Comparison of ENCODE assay signal across 1 cellular context in the genomic region with DNA sequence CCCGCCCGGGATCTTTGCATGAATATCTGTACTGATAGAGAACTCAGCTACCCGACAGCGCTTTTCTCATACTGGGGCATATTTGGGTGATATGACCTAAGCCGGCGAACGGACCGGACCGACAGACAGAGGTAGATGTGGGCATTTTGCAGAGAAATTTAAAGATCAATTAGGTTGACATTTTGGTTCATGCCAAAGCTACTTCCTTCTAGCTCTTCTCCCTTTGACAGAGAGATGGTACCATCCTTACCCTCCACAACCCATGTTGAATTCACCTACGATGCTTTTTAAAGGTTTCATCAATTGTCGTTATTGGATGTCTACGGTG.
TF ChIP-seq lines count a peak whose summit lies in the region.

No MANE protein-coding gene starts in this region.

TF ChIP-seq in HEK293, 187 proteins besides CTCF, POLR2A, EP300 and RAD21 (continued from another document):
- TF ChIP-seq, protein P1, sequence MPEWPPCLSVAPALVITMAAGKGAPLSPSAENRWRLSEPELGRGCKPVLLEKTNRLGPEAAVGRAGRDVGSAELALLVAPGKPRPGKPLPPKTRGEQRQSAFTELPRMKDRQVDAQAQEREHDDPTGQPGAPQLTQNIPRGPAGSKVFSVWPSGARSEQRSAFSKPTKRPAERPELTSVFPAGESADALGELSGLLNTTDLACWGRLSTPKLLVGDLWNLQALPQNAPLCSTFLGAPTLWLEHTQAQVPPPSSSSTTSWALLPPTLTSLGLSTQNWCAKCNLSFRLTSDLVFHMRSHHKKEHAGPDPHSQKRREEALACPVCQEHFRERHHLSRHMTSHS (tag by site-specific recombination; IDR thresholded peaks at IDR 0.05) = no peak
- TF ChIP-seq SETDB1 (IDR thresholded peaks at IDR 0.05; ENCODE audit: insufficient read length, low read length) (no peak), ZNF433 (tag by site-specific recombination; IDR thresholded peaks at IDR 0.05; ENCODE audit: low read depth) (no peak), ZNF140 (tag by site-specific recombination; IDR thresholded peaks at IDR 0.05) (no peak), ZNF555 (tag by site-specific recombination; conservative IDR thresholded peaks at IDR 0.05) (no peak), ZNF184 (tag by site-specific recombination; IDR thresholded peaks at IDR 0.05) (no peak; the same call in 1 of the 2 replicates), ZNF610 (tag by site-specific recombination; IDR thresholded peaks at IDR 0.05; ENCODE audit: borderline replicate concordance) (no peak), ZNF423 (tag by site-specific recombination; IDR thresholded peaks at IDR 0.05) (0 out of 2 replicates have a peak, but pooled peaks have one; percentile 18), GLI4 (tag by site-specific recombination; IDR thresholded peaks at IDR 0.05) (no peak), HOXC10 (CRISPR knock-in tag; IDR thresholded peaks at IDR 0.05) (no peak), ZNF324 (tag by site-specific recombination; IDR thresholded peaks at IDR 0.05) (0 out of 2 replicates have a peak, but pooled peaks have one; percentile 2), ZNF132 (tag by site-specific recombination; IDR thresholded peaks at IDR 0.05; ENCODE audit: borderline replicate concordance) (no peak), KLF7 (tag by site-specific recombination; IDR thresholded peaks at IDR 0.05; ENCODE audit: borderline replicate concordance) (no peak), MYNN (tag by site-specific recombination; IDR thresholded peaks at IDR 0.05; ENCODE audit: borderline replicate concordance) (no peak), KLF10 (tag by site-specific recombination; IDR thresholded peaks at IDR 0.05) (no peak), ZBTB7A (tag by site-specific recombination; IDR thresholded peaks at IDR 0.05; ENCODE audit: low read depth) (no peak), BCL11B (tag by site-specific recombination; IDR thresholded peaks at IDR 0.05; ENCODE audit: low read depth) (no peak)
- TF ChIP-seq, protein P2, sequence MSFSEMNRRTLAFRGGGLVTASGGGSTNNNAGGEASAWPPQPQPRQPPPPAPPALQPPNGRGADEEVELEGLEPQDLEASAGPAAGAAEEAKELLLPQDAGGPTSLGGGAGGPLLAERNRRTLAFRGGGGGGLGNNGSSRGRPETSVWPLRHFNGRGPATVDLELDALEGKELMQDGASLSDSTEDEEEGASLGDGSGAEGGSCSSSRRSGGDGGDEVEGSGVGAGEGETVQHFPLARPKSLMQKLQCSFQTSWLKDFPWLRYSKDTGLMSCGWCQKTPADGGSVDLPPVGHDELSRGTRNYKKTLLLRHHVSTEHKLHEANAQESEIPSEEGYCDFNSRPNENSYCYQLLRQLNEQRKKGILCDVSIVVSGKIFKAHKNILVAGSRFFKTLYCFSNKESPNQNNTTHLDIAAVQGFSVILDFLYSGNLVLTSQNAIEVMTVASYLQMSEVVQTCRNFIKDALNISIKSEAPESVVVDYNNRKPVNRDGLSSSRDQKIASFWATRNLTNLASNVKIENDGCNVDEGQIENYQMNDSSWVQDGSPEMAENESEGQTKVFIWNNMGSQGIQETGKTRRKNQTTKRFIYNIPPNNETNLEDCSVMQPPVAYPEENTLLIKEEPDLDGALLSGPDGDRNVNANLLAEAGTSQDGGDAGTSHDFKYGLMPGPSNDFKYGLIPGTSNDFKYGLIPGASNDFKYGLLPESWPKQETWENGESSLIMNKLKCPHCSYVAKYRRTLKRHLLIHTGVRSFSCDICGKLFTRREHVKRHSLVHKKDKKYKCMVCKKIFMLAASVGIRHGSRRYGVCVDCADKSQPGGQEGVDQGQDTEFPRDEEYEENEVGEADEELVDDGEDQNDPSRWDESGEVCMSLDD (tag by site-specific recombination; IDR thresholded peaks at IDR 0.05) = no peak; the same call in 1 of the 2 replicates
- TF ChIP-seq, protein P3, sequence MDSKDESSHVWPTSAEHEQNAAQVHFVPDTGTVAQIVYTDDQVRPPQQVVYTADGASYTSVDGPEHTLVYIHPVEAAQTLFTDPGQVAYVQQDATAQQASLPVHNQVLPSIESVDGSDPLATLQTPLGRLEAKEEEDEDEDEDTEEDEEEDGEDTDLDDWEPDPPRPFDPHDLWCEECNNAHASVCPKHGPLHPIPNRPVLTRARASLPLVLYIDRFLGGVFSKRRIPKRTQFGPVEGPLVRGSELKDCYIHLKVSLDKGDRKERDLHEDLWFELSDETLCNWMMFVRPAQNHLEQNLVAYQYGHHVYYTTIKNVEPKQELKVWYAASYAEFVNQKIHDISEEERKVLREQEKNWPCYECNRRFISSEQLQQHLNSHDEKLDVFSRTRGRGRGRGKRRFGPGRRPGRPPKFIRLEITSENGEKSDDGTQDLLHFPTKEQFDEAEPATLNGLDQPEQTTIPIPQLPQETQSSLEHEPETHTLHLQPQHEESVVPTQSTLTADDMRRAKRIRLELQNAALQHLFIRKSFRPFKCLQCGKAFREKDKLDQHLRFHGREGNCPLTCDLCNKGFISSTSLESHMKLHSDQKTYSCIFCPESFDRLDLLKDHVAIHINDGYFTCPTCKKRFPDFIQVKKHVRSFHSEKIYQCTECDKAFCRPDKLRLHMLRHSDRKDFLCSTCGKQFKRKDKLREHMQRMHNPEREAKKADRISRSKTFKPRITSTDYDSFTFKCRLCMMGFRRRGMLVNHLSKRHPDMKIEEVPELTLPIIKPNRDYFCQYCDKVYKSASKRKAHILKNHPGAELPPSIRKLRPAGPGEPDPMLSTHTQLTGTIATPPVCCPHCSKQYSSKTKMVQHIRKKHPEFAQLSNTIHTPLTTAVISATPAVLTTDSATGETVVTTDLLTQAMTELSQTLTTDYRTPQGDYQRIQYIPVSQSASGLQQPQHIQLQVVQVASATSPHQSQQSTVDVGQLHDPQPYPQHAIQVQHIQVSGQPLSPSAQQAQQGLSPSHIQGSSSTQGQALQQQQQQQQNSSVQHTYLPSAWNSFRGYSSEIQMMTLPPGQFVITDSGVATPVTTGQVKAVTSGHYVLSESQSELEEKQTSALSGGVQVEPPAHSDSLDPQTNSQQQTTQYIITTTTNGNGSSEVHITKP (tag by site-specific recombination; IDR thresholded peaks at IDR 0.05) = peak; percentile 85
- TF ChIP-seq, protein P4, sequence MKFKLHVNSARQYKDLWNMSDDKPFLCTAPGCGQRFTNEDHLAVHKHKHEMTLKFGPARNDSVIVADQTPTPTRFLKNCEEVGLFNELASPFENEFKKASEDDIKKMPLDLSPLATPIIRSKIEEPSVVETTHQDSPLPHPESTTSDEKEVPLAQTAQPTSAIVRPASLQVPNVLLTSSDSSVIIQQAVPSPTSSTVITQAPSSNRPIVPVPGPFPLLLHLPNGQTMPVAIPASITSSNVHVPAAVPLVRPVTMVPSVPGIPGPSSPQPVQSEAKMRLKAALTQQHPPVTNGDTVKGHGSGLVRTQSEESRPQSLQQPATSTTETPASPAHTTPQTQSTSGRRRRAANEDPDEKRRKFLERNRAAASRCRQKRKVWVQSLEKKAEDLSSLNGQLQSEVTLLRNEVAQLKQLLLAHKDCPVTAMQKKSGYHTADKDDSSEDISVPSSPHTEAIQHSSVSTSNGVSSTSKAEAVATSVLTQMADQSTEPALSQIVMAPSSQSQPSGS (tag by site-specific recombination; IDR thresholded peaks at IDR 0.05; ENCODE audit: low read depth) = no peak
